Comparison of ENCODE assay signal across 9 cellular contexts in the genomic region with DNA sequence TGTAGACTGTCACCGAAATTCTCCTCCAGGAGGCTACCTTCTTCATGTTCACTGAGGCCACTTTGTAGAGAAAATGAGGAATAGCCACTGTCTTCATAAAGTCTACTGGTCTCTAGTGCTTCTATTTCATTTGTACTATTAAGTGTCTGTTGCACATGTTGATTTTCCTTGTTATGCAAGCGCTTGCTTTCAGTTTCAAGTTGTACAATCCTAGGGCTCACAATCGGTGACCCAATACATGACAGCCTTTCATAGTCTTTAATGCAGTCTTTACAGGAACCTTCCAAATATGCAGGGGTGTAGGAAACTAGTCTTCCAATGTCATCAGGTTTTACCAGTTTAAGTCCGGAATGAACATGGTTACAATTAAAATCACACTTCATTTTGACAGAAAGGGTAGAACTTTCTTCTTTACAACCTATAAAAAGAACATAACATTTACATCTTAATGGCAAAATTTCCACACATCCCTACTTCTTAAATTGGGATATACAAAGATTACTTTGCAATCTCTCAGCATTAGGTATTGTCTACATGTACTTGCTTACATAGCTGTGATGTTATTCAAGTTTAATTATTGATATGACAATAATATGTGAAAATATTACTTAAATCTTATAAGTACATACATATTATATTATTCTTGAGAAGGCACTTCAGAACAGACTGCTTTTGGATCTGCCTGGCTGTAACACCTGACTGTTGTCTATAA. TPM values are rescaled to one million over a fixed set of nuclear protein-coding genes. Genes with fewer than 3 reads are reported as not detected.
DNase-seq lines count a peak whose midpoint lies in the region; ATAC-seq and TF ChIP-seq lines count a peak whose summit lies in the region.
"Had no signal": no experiment of that assay in that cellular context is flagged by ENCODE, and none has a peak within 500 bp of the region (broad histone marks: within the 10 kb centered on the region; RNA-seq: fewer than 3 reads in every experiment).

No MANE protein-coding gene starts in this region.

- H3K79me2 ChIP-seq in DND-41 (ENCODE audit: insufficient read depth, low read length), result peaks cover 90% of the 10 kb centered on the region

- no peak for DNase-seq in DND-41
- DNase-seq in HFFc6, result no peak
- peak; percentile 41 for DNase-seq in SIG-M5 (lab: John Stamatoyannopoulos, UW)
- no peak for DNase-seq in NK-92 treated with Interleukin-12 subunit alpha and Interleukin-12 subunit beta, amount 100 ng/mL, for 24 hours (lab: John Stamatoyannopoulos, UW)
- DNase-seq in COR-L47 (lab: John Stamatoyannopoulos, UW), result no peak
- DNase-seq: NCI-H2227 treated with DMSO at 0.1 percent for 48 hours had no signal

- H3K9ac ChIP-seq in DND-41 (ENCODE audit: low read depth, low read length) (0 out of 2 replicates have a peak overlapping the region, but pooled peaks have one; percentile 11), liver (ENCODE audit: low read depth in 1 of 2, low read length in 2 of 2) (no peak overlapping the region)

- H3K9me3 Mint-ChIP-seq in HFFc6, result no peaks in the 10 kb centered on the region

- H3K36me3 ChIP-seq in DND-41 (ENCODE audit: insufficient read depth, low read length) (peaks cover 99% of the 10 kb centered on the region), liver (ENCODE audit: control insufficient read depth in 4 of 4, insufficient read depth in 3 of 4, low read depth in 1 of 4, low read length in 3 of 4) (peaks cover 1 to 26% (median 18%) of the 10 kb centered on the region in 4 donors)

- H3K4me1 Mint-ChIP-seq in HFFc6 (ENCODE audit: low read depth), result peaks cover 61% of the 10 kb centered on the region

- no peak for TF ChIP-seq RAD21 in liver (IDR thresholded peaks at IDR 0.05)

- H3K27ac Mint-ChIP-seq in HFFc6, result peak overlapping the region; percentile 34

- H3K27me3 ChIP-seq in DND-41 (ENCODE audit: insufficient read depth, low read length, poor library complexity), result no peaks in the 10 kb centered on the region
- H3K27me3 ChIP-seq in liver (ENCODE audit: control insufficient read depth in 4 of 4, insufficient read depth in 4 of 4, low read length in 3 of 4), result no peaks in the 10 kb centered on the region

- H3K4me1 ChIP-seq in DND-41 (ENCODE audit: insufficient read depth, low read length), result peaks cover 70% of the 10 kb centered on the region
- H3K4me1 ChIP-seq in liver (ENCODE audit: control insufficient read depth in 4 of 4, insufficient read depth in 4 of 4, low read length in 3 of 4), result peaks cover 0 to 12% (median 4%) of the 10 kb centered on the region in 4 donors

- peak overlapping the region; percentile 45; the same call in 1 of the 2 replicates for H3K4me3 Mint-ChIP-seq in HFFc6

- H3K27ac ChIP-seq in DND-41 (ENCODE audit: low read length), result no peak overlapping the region
- peak overlapping the region in 1 of 2 donors; percentile 33 for H3K27ac ChIP-seq in liver (ENCODE audit: low read depth in 1 of 2, low read length in 2 of 2)

- no peaks in the 10 kb centered on the region for H3K27me3 Mint-ChIP-seq in HFFc6 (ENCODE audit: insufficient read depth)

- no peaks in the 10 kb centered on the region for H3K9me3 ChIP-seq in DND-41 (ENCODE audit: insufficient read depth, low read length, severe bottlenecking)
- no peaks in the 10 kb centered on the region for H3K9me3 ChIP-seq in liver (ENCODE audit: control insufficient read depth in 4 of 4, low read length in 3 of 4)

- no peak for ATAC-seq in DND-41 (ENCODE audit: insufficient read depth, low read depth)
- ATAC-seq in HG03280 (IDR thresholded peaks at IDR 0.05; ENCODE audit: unreplicated experiment), result no peak
- no peak for ATAC-seq in HG03135 (IDR thresholded peaks at IDR 0.05; ENCODE audit: unreplicated experiment)

- WGBS in liver, result 62% methylated on average over 4 of the region's 4 CpGs

- TF ChIP-seq CTCF in DND-41 (IDR thresholded peaks at IDR 0.05; ENCODE audit: borderline replicate concordance, extremely low read depth, low read length, poor library complexity, severe bottlenecking), result no peak
- no peak for TF ChIP-seq CTCF in HFFc6 (IDR thresholded peaks at IDR 0.05)
- no peak for TF ChIP-seq CTCF in liver (IDR thresholded peaks at IDR 0.05; ENCODE audit: low read depth, low read length, missing input control)

- H4K20me1 ChIP-seq in DND-41 (ENCODE audit: insufficient read depth, low read length), result peaks cover 90% of the 10 kb centered on the region

- peaks cover 31% of the 10 kb centered on the region for H3K36me3 Mint-ChIP-seq in HFFc6 (ENCODE audit: low read depth)

- peak overlapping the region; percentile 63 for H3K4me2 ChIP-seq in DND-41 (ENCODE audit: insufficient read depth, low read length)

- no peak overlapping the region for H2AFZ ChIP-seq in DND-41 (ENCODE audit: low read depth, low read length)

- peak overlapping the region in 1 of 2 experiments; percentile 48; a peak in 1 of 4 replicates for H3K4me3 ChIP-seq in DND-41 (ENCODE audit: low read depth in 1 of 2, low read length in 2 of 2)
- H3K4me3 ChIP-seq in liver (ENCODE audit: low read depth in 1 of 3, low read length in 3 of 3), result no peak overlapping the region

TF ChIP-seq in liver, 16 proteins besides CTCF, POLR2A, EP300 and RAD21:
- TF ChIP-seq ATF3 (IDR thresholded peaks at IDR 0.05) (peak; percentile 67), RXRA (IDR thresholded peaks at IDR 0.05) (no peak), FOXA2 (IDR thresholded peaks at IDR 0.05) (no peak)

RNA-seq across cellular contexts. Expression of gene FBXO5, which starts 7.5 kb away (rescaled TPM):
- 10 to 100 TPM; 12.7 to 26.9 (median 23.7) TPM for total RNA-seq in HFFc6 (2021; fragmentation: NEBNext Ultra II Directional; extraction: Animal tissue kit (Norgen Biotek cat#: 25700))
- total RNA-seq in liver, result 10 to 100 TPM in 1 of 2 donors, 1 to 10 TPM in 1; 1.8 to 32.1 TPM
- 1 to 10 TPM; 1.5 to 1.9 TPM for polyA plus RNA-seq in liver

RNA-seq across cellular contexts. Expression of gene MTRF1L, which starts 27.1 kb away (rescaled TPM):
- total RNA-seq in HFFc6 (2021; fragmentation: NEBNext Ultra II Directional; extraction: Animal tissue kit (Norgen Biotek cat#: 25700)), result 10 to 100 TPM; 25.1 to 33.4 (median 28.0) TPM
- total RNA-seq in liver, result 10 to 100 TPM in 1 of 2 donors, 1 to 10 TPM in 1; 6.1 to 10.7 TPM
- polyA plus RNA-seq in liver, result 10 to 100 TPM in 1 of 2 donors, 1 to 10 TPM in 1; 6.2 to 11.1 TPM
